Comparison of ENCODE assay signal across 9 cellular contexts in the genomic region with DNA sequence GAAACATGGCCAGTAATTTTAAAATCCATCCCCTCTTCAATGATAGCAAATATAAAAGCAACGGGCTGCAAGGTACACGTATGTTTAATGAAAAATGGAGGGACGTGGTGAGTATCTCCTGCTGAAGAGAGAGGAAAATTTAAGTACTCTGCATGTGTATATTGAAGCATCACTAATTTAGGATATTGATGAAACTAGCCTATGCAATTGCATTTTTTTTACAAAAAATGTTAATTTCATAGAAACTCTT. TPM values are rescaled to one million over a fixed set of nuclear protein-coding genes. Genes with fewer than 3 reads are reported as not detected.
DNase-seq lines count a peak whose midpoint lies in the region; ATAC-seq and TF ChIP-seq lines count a peak whose summit lies in the region.
"Had no signal": no experiment of that assay in that cellular context is flagged by ENCODE, and none has a peak within 500 bp of the region (broad histone marks: within the 10 kb centered on the region; RNA-seq: fewer than 3 reads in every experiment).

No MANE protein-coding gene starts in this region.

- no peaks in the 10 kb centered on the region for H3K9me3 Mint-ChIP-seq in natural killer cell
- H3K9me3 Mint-ChIP-seq: activated naive CD4-positive, alpha-beta T cell treated with anti-CD3 and anti-CD28 coated beads, Interleukin-2, amount 50 U/mL, for 72 hours had no signal

- H3K36me3 ChIP-seq in ACC112 (ENCODE audit: insufficient read depth, low read length) (no peaks in the 10 kb centered on the region), HUES48 (ENCODE audit: control insufficient read depth, insufficient read depth, low read length) (no peaks in the 10 kb centered on the region), muscle layer of duodenum (ENCODE audit: control insufficient read depth in 1 of 2, insufficient read depth in 2 of 2, low read length in 2 of 2) (peaks cover 0 to 3% of the 10 kb centered on the region in 2 donors)

- peak overlapping the region; percentile 27 for H2AFZ ChIP-seq in ACC112 (ENCODE audit: low read length, unreplicated experiment)

- H3K27ac Mint-ChIP-seq in natural killer cell, result no peak overlapping the region

- H3K36me3 Mint-ChIP-seq in natural killer cell, result no peaks in the 10 kb centered on the region
- H3K36me3 Mint-ChIP-seq: activated naive CD4-positive, alpha-beta T cell treated with anti-CD3 and anti-CD28 coated beads, Interleukin-2, amount 50 U/mL, for 72 hours had no signal

- H3K4me3 Mint-ChIP-seq in natural killer cell, result no peak overlapping the region

- DNase-seq in coronary artery (ENCODE audit: low spot score) (no peak), natural killer cell (no peak)

- H3K27ac ChIP-seq in ACC112 (ENCODE audit: low read depth, low read length) (peak overlapping the region; percentile 20; the same call in 1 of the 2 replicates), HUES48 (ENCODE audit: low read depth, low read length) (no peak overlapping the region), coronary artery (peak overlapping the region; percentile 97 to 98), muscle layer of duodenum (ENCODE audit: low read length) (peak overlapping the region; percentile 69)

- intact Hi-C loops in natural killer cell (cut with micrococcal nuclease), result loop anchor here (1.0 to 5.0 kb wide), 2 partner anchors 132 to 273 kb away; no protein-coding TSS in a partner anchor

- H3K27me3 Mint-ChIP-seq in natural killer cell (ENCODE audit: low read depth in 2 of 2), result peaks cover 0 to 2% of the 10 kb centered on the region in 2 donors

- 0 out of 2 replicates have a peak overlapping the region, but pooled peaks have one; percentile 4 for H3K9ac ChIP-seq in HUES48 (ENCODE audit: low read depth, low read length)

- no peaks in the 10 kb centered on the region for H3K27me3 ChIP-seq in ACC112 (ENCODE audit: insufficient read depth, low read length)
- H3K27me3 ChIP-seq in HUES48 (ENCODE audit: control insufficient read depth, insufficient read depth, low read length), result no peaks in the 10 kb centered on the region
- no peaks in the 10 kb centered on the region for H3K27me3 ChIP-seq in muscle layer of duodenum (ENCODE audit: low read depth, low read length)

- H3K4me1 Mint-ChIP-seq in natural killer cell, result peaks cover 32 to 39% of the 10 kb centered on the region in 2 donors

- TF ChIP-seq CTCF in coronary artery (IDR thresholded peaks at IDR 0.05), result no peak
- no peak for TF ChIP-seq CTCF in natural killer cell (IDR thresholded peaks at IDR 0.05)

- H3K79me2 ChIP-seq in ACC112 (ENCODE audit: control insufficient read depth, insufficient read depth, low read length, unreplicated experiment), result peaks cover 6% of the 10 kb centered on the region

- ATAC-seq in GM19023 (IDR thresholded peaks at IDR 0.05; ENCODE audit: unreplicated experiment), result no peak
- no peak for ATAC-seq in HG02678 (IDR thresholded peaks at IDR 0.05; ENCODE audit: unreplicated experiment)
- no peak for ATAC-seq in GM21737 (IDR thresholded peaks at IDR 0.05; ENCODE audit: unreplicated experiment)
- no peak for ATAC-seq in natural killer cell

- H3K4me1 ChIP-seq in ACC112 (ENCODE audit: control insufficient read depth, insufficient read depth, low read length, unreplicated experiment) (peaks cover 17% of the 10 kb centered on the region), HUES48 (ENCODE audit: control insufficient read depth, insufficient read depth, low read length) (peaks cover 5% of the 10 kb centered on the region; the same call in 1 of the 2 replicates), muscle layer of duodenum (ENCODE audit: control insufficient read depth in 1 of 2, insufficient read depth in 2 of 2, low read length in 2 of 2) (peaks cover 10 to 17% of the 10 kb centered on the region in 2 donors)

- no peaks in the 10 kb centered on the region for H3K9me3 ChIP-seq in HUES48 (ENCODE audit: control insufficient read depth, insufficient read depth, low read length)
- no peaks in the 10 kb centered on the region for H3K9me3 ChIP-seq in muscle layer of duodenum (ENCODE audit: control insufficient read depth in 1 of 2, low read length in 2 of 2)

- H3K4me3 ChIP-seq in ACC112 (ENCODE audit: low read depth, low read length), result peak overlapping the region; percentile 82
- H3K4me3 ChIP-seq in HUES48 (ENCODE audit: low read depth, low read length), result peak overlapping the region; percentile 86
- H3K4me3 ChIP-seq in coronary artery, result peak overlapping the region; percentile 94
- H3K4me3 ChIP-seq in muscle layer of duodenum (ENCODE audit: low read depth in 1 of 2, low read length in 2 of 2), result peak overlapping the region; percentile 92 to 93

RNA-seq across cellular contexts. Expression of a gene that starts 0.4 kb away (rescaled TPM):
- total RNA-seq in natural killer cell, result 10 to 100 TPM; 94.4 to 97.9 (median 94.5) TPM
